Comparison of ENCODE assay signal across 10 cellular contexts in genomic region chr3:68256635-68257034, GRCh38.
A peak's percentile ranks its signal among the peaks of the same experiment; 100 is the strongest.
DNase-seq lines count a peak whose midpoint lies in the region; ATAC-seq and TF ChIP-seq lines count a peak whose summit lies in the region.
"Had no signal": no experiment of that assay in that cellular context is flagged by ENCODE, and none has a peak within 500 bp of the region (broad histone marks: within the 10 kb centered on the region; RNA-seq: fewer than 3 reads in every experiment).

No MANE protein-coding gene starts in this region.

- no peaks in the 10 kb centered on the region for H3K9me3 ChIP-seq in CD4-positive, CD25-positive, alpha-beta regulatory T cell (ENCODE audit: control insufficient read depth in 2 of 2, low read length in 2 of 2)

- DNase-seq in CD4-positive, CD25-positive, alpha-beta regulatory T cell: peak in 2 of 3 donors; percentile 2 to 13
- peak; percentile 17 to 27 for DNase-seq in activated CD4-positive, alpha-beta T cell treated with anti-CD3 and anti-CD28 coated beads, Interleukin-2, amount 50 U/mL, for 48 hours
- no peak for DNase-seq in left lobe of liver (ENCODE audit: low spot score)
- DNase-seq in MV-4-11 (lab: John Stamatoyannopoulos, UW): no peak
- DNase-seq in dermis blood vessel endothelial cell: no peak

- H3K27ac Mint-ChIP-seq in CD4-positive, CD25-positive, alpha-beta regulatory T cell: no peak overlapping the region
- H3K27ac Mint-ChIP-seq: activated T-helper 1 cell treated with anti-CD3 and anti-CD28 coated beads, Interleukin-12 subunit alpha, Interleukin-12 subunit beta, Interleukin-2, Interleukin-4 antibody, amounts not matched to agents 30 ng/mL and 10 ng/mL and 1 ng/mL, durations not matched to agents 14 hours and 24 hours and 36 hours; memory B cell had no signal

- no peak overlapping the region for H3K4me2 ChIP-seq in KMS-11

- H3K36me3 ChIP-seq in CD4-positive, CD25-positive, alpha-beta regulatory T cell (ENCODE audit: control insufficient read depth, insufficient read depth, low read length): no peaks in the 10 kb centered on the region
- H3K36me3 ChIP-seq in KMS-11 (ENCODE audit: insufficient read depth): no peaks in the 10 kb centered on the region

- no peak overlapping the region for H3K9ac ChIP-seq in KMS-11

- peaks cover 0 to 3% (median 0%) of the 10 kb centered on the region in 7 donors for H3K9me3 Mint-ChIP-seq in CD4-positive, CD25-positive, alpha-beta regulatory T cell
- H3K9me3 Mint-ChIP-seq: activated T-helper 1 cell treated with anti-CD3 and anti-CD28 coated beads, Interleukin-12 subunit alpha, Interleukin-12 subunit beta, Interleukin-2, Interleukin-4 antibody, amounts not matched to agents 30 ng/mL and 10 ng/mL and 1 ng/mL, durations not matched to agents 14 hours and 24 hours and 36 hours had no signal

- H3K4me1 ChIP-seq in CD4-positive, CD25-positive, alpha-beta regulatory T cell (ENCODE audit: control insufficient read depth, insufficient read depth, low read length, poor library complexity, severe bottlenecking): no peaks in the 10 kb centered on the region
- no peaks in the 10 kb centered on the region for H3K4me1 ChIP-seq in KMS-11 (ENCODE audit: low read depth, poor library complexity, severe bottlenecking)

- TF ChIP-seq CTCF in KMS-11 (conservative IDR thresholded peaks at IDR 0.05; ENCODE audit: low read depth, low read length): 0 out of 2 replicates have a peak, but pooled peaks have one; percentile 20

- no peak overlapping the region for H2AFZ ChIP-seq in KMS-11 (ENCODE audit: low read depth)

- H4K20me1 ChIP-seq in KMS-11 (ENCODE audit: insufficient read depth): no peaks in the 10 kb centered on the region

- no peak overlapping the region for H3K27ac ChIP-seq in CD4-positive, CD25-positive, alpha-beta regulatory T cell (ENCODE audit: insufficient read depth, low read length, poor library complexity, severe bottlenecking)
- H3K27ac ChIP-seq in KMS-11: no peak overlapping the region

- H3K4me1 Mint-ChIP-seq in CD4-positive, CD25-positive, alpha-beta regulatory T cell: no peaks in the 10 kb centered on the region
- H3K4me1 Mint-ChIP-seq: memory B cell had no signal

- no peaks in the 10 kb centered on the region for H3K36me3 Mint-ChIP-seq in CD4-positive, CD25-positive, alpha-beta regulatory T cell
- H3K36me3 Mint-ChIP-seq: memory B cell had no signal

- H3K4me3 Mint-ChIP-seq in CD4-positive, CD25-positive, alpha-beta regulatory T cell: no peak overlapping the region
- H3K4me3 Mint-ChIP-seq: activated T-helper 1 cell treated with anti-CD3 and anti-CD28 coated beads, Interleukin-12 subunit alpha, Interleukin-12 subunit beta, Interleukin-2, Interleukin-4 antibody, amounts not matched to agents 30 ng/mL and 10 ng/mL and 1 ng/mL, durations not matched to agents 14 hours and 24 hours and 36 hours; memory B cell had no signal

- no peak for ATAC-seq in CD4-positive, CD25-positive, alpha-beta regulatory T cell (ENCODE audit: low read depth in 2 of 2)
- peak; percentile 30 for ATAC-seq in left lobe of liver
- no peak for ATAC-seq in GM18519 (IDR thresholded peaks at IDR 0.05; ENCODE audit: low FRiP score, unreplicated experiment)
- no peak for ATAC-seq in GM18873 (IDR thresholded peaks at IDR 0.05; ENCODE audit: low FRiP score, unreplicated experiment)

- H3K79me2 ChIP-seq in KMS-11 (ENCODE audit: insufficient read depth, low read depth): no peaks in the 10 kb centered on the region

- no peak overlapping the region for H3K4me3 ChIP-seq in CD4-positive, CD25-positive, alpha-beta regulatory T cell (ENCODE audit: low read depth, low read length)
- H3K4me3 ChIP-seq in KMS-11 (IDR thresholded peaks at IDR 0.05; ENCODE audit: insufficient read depth, low read depth, low read length): no peak overlapping the region

- H3K27me3 ChIP-seq in CD4-positive, CD25-positive, alpha-beta regulatory T cell (ENCODE audit: control insufficient read depth, insufficient read depth, low read length): no peaks in the 10 kb centered on the region
- H3K27me3 ChIP-seq in KMS-11 (ENCODE audit: insufficient read depth, low read depth): no peaks in the 10 kb centered on the region

- no peaks in the 10 kb centered on the region for H3K27me3 Mint-ChIP-seq in CD4-positive, CD25-positive, alpha-beta regulatory T cell
- H3K27me3 Mint-ChIP-seq: memory B cell had no signal

Comparison
In these comparisons a context has a peak if more than half of its experiments do, and no peak if none do; other contexts are left out.
1. DNase-seq: peak in CD4-positive, CD25-positive, alpha-beta regulatory T cell (2 of 3) and activated CD4-positive, alpha-beta T cell treated with anti-CD3 and anti-CD28 coated beads, Interleukin-2, amount 50 U/mL, for 48 hours (2 of 2); none in left lobe of liver (single experiment), MV-4-11 (single experiment) and dermis blood vessel endothelial cell (single experiment).